Comparison of ENCODE assay signal across 24 cellular contexts in genomic region chr16:10646581-10647263, GRCh38. TPM values are rescaled to one million over a fixed set of nuclear protein-coding genes. Genes with fewer than 3 reads are reported as not detected.
DNase-seq lines count a peak whose midpoint lies in the region; ATAC-seq and TF ChIP-seq lines count a peak whose summit lies in the region.
"Had no signal": no experiment of that assay in that cellular context is flagged by ENCODE, and none has a peak within 500 bp of the region (broad histone marks: within the 10 kb centered on the region; RNA-seq: fewer than 3 reads in every experiment).

No MANE protein-coding gene starts in this region.

- no peaks in the 10 kb centered on the region for H3K4me1 Mint-ChIP-seq in Calu3 (ENCODE audit: low read depth, unreplicated experiment)

- no peaks in the 10 kb centered on the region for H3K36me3 Mint-ChIP-seq in Calu3 (ENCODE audit: insufficient read depth, unreplicated experiment)
- H3K36me3 Mint-ChIP-seq: CD8-positive, alpha-beta T cell; IgD-negative memory B cell had no signal

- 69 to 82% methylated on average over 9 of the region's 9 CpGs for WGBS in lung, 2 donors
- 71 to 73% methylated on average over 9 of the region's 9 CpGs for WGBS in upper lobe of left lung, 2 donors

- H3K27ac ChIP-seq in lung (ENCODE audit: low read depth in 1 of 2, low read length in 1 of 2) = peak overlapping the region in 1 of 2 donors; percentile 71
- peak overlapping the region; percentile 63 to 80 (median 71) for H3K27ac ChIP-seq in upper lobe of left lung
- H3K27ac ChIP-seq: BLaER1 treated with 17β-estradiol and CSF1 and Interleukin-3, amounts not matched to agents 10 nM and 100 nM; SJCRH30 had no signal

- no TSS peak for BruUV-seq in Calu3 (replicated peaks; lab: Mats Ljungman, UMichigan)

- DNase-seq in Calu3 (peak; percentile 34), left colon (peak in 1 of 2 donors; percentile 28), lung (ENCODE audit: low spot score) (peak; percentile 60), upper lobe of left lung (peak in 1 of 2 donors; percentile 78), epidermal melanocyte (ENCODE audit: insufficient read length, low spot score) (no peak), NCI-H345 (lab: John Stamatoyannopoulos, UW) (no peak), T1000 (lab: John Stamatoyannopoulos, UW) (no peak)
- DNase-seq: CD8-positive, alpha-beta T cell; DND-41; H7; HFFc6; Karpas-422; NCI-H1092; NCI-H146; NCI-H2081; NCI-H2171 treated with DMSO at 0.1 percent for 48 hours; NCI-H446 treated with DMSO at 0.1 percent for 48 hours; SJCRH30 had no signal

- H3K9me3 ChIP-seq in lung (ENCODE audit: control insufficient read depth in 2 of 2, insufficient read depth in 1 of 2, low read length in 1 of 2) (no peaks in the 10 kb centered on the region), upper lobe of left lung (no peaks in the 10 kb centered on the region)
- H3K9me3 ChIP-seq: SJCRH30 had no signal

- TF ChIP-seq POLR2A in upper lobe of left lung (IDR thresholded peaks at IDR 0.05) = peak in 1 of 4 donors; percentile 62

- no peak overlapping the region for H3K4me3 Mint-ChIP-seq in Calu3 (ENCODE audit: low read depth, unreplicated experiment)
- H3K4me3 Mint-ChIP-seq: CD8-positive, alpha-beta T cell; HFFc6; IgD-negative memory B cell had no signal

- no peaks in the 10 kb centered on the region for H3K9me3 Mint-ChIP-seq in Calu3 (ENCODE audit: low read depth, unreplicated experiment)
- H3K9me3 Mint-ChIP-seq: CD8-positive, alpha-beta T cell; HFFc6; IgD-negative memory B cell had no signal

- H3K27me3 Mint-ChIP-seq in Calu3 (ENCODE audit: unreplicated experiment) = no peaks in the 10 kb centered on the region
- H3K27me3 Mint-ChIP-seq: IgD-negative memory B cell had no signal

- TF ChIP-seq EP300 in upper lobe of left lung (IDR thresholded peaks at IDR 0.05) = peak; percentile 15 to 96 (median 60)

- H3K4me1 ChIP-seq in lung (ENCODE audit: control insufficient read depth in 2 of 2, insufficient read depth in 2 of 2, low read length in 2 of 2) (peaks cover 0 to 7% of the 10 kb centered on the region in 2 donors), upper lobe of left lung (peaks cover 2 to 33% (median 18%) of the 10 kb centered on the region in 4 donors)
- H3K4me1 ChIP-seq: BLaER1 treated with 17β-estradiol and CSF1 and Interleukin-3, amounts not matched to agents 10 nM and 100 nM; SJCRH30 had no signal

- H3K27me3 ChIP-seq in lung (ENCODE audit: control insufficient read depth, insufficient read depth) (no peaks in the 10 kb centered on the region), upper lobe of left lung (no peaks in the 10 kb centered on the region)
- H3K27me3 ChIP-seq: BLaER1 treated with 17β-estradiol and CSF1 and Interleukin-3, amounts not matched to agents 10 nM and 100 nM; SJCRH30 had no signal

- no peak overlapping the region for H3K27ac Mint-ChIP-seq in Calu3 (ENCODE audit: unreplicated experiment)
- H3K27ac Mint-ChIP-seq: CD8-positive, alpha-beta T cell; HFFc6; IgD-negative memory B cell had no signal

- CTCF ChIA-PET in Calu3 (lab: Charles Lee) = interaction anchor here (0.9 kb wide), 1 partner anchor 23 kb away, joined by 4 read pairs; no protein-coding TSS in a partner anchor

- no peaks in the 10 kb centered on the region for H3K36me3 ChIP-seq in lung (ENCODE audit: control insufficient read depth in 2 of 2, insufficient read depth in 2 of 2, low read length in 2 of 2)
- no peaks in the 10 kb centered on the region for H3K36me3 ChIP-seq in upper lobe of left lung
- H3K36me3 ChIP-seq: BLaER1 treated with 17β-estradiol and CSF1 and Interleukin-3, amounts not matched to agents 10 nM and 100 nM; SJCRH30 had no signal

- no peak overlapping the region for H3K4me3 ChIP-seq in lung
- H3K4me3 ChIP-seq in upper lobe of left lung = no peak overlapping the region
- H3K4me3 ChIP-seq: BLaER1 treated with 17β-estradiol and CSF1 and Interleukin-3, amounts not matched to agents 10 nM and 100 nM; SJCRH30 had no signal

- peak; percentile 81 for ATAC-seq in left colon
- ATAC-seq in lung (ENCODE audit: insufficient read depth, low FRiP score) = peak; percentile 78
- peak; percentile 60 to 84 for ATAC-seq in upper lobe of left lung (ENCODE audit: low FRiP score in 2 of 2)
- ATAC-seq: CD8-positive, alpha-beta T cell; Panc1 had no signal

- TF ChIP-seq CTCF in Calu3 (IDR thresholded peaks at IDR 0.05; ENCODE audit: unreplicated experiment) = no peak
- TF ChIP-seq CTCF in lung (IDR thresholded peaks at IDR 0.05; ENCODE audit: control extremely low read depth, extremely low read depth) = no peak
- no peak for TF ChIP-seq CTCF in upper lobe of left lung (IDR thresholded peaks at IDR 0.05)

- intact Hi-C loops in Calu3 (cut with micrococcal nuclease; ENCODE audit: unreplicated experiment) (no loop called here), left colon (cut with DNase I, micrococcal nuclease) (no loop called here)

RNA-seq across cellular contexts. Expression of gene TEKT5, which starts 48.0 kb away (rescaled TPM):
- total RNA-seq in Calu3 (2022) = not detected in 2 replicates
- total RNA-seq in left colon = under 1 TPM; 0.50 to 0.52 TPM
- under 1 TPM; 0.28 to 0.34 TPM for total RNA-seq in lung
- polyA plus RNA-seq in lung = under 1 TPM; 0.13 to 0.30 TPM
- 1 to 10 TPM in 1 of 6 donors, under 1 TPM in 2, not detected in 3; 0.20 to 2.1 (median 0.44) TPM for total RNA-seq in upper lobe of left lung
- total RNA-seq: A673; CD8-positive, alpha-beta T cell; G401; HFFc6; MCF 10A had no signal
- polyA plus RNA-seq: IgD-negative memory B cell had no signal

Comparison
In these comparisons a context has a peak if more than half of its experiments do, and no peak if none do; other contexts are left out.
1. DNase-seq: peak in Calu3 (single experiment) and lung (single experiment); none in epidermal melanocyte (single experiment), NCI-H345 (single experiment) and T1000 (single experiment).
2. Peak in every context shown above with its lines, with median percentiles within 50 percentile points of each other: ATAC-seq.